Comparison of ENCODE assay signal across 10 cellular contexts in genomic region chr2:49004046-49004626, GRCh38.
DNase-seq lines count a peak whose midpoint lies in the region; ATAC-seq and TF ChIP-seq lines count a peak whose summit lies in the region.
"Had no signal": no experiment of that assay in that cellular context is flagged by ENCODE, and none has a peak within 500 bp of the region (broad histone marks: within the 10 kb centered on the region; RNA-seq: fewer than 3 reads in every experiment).

No MANE protein-coding gene starts in this region.

- no peaks in the 10 kb centered on the region for H3K9me2 ChIP-seq in MM.1S (replicated peaks; ENCODE audit: insufficient read depth, low read length)

- H3K79me2 ChIP-seq in MM.1S (ENCODE audit: low read length) = no peaks in the 10 kb centered on the region

- H3F3A ChIP-seq in MM.1S (ENCODE audit: insufficient read depth, low read length) = no peaks in the 10 kb centered on the region

- no peak overlapping the region for H2AFZ ChIP-seq in MM.1S (ENCODE audit: low read length)

- TF ChIP-seq POLR2A in lower leg skin (IDR thresholded peaks at IDR 0.05) = no peak
- no peak for TF ChIP-seq POLR2A in breast epithelium (IDR thresholded peaks at IDR 0.05)

- H3K4me3 ChIP-seq in MM.1S (ENCODE audit: low read length) (no peak overlapping the region), lower leg skin (ENCODE audit: low read depth, poor library complexity, severe bottlenecking) (no peak overlapping the region), breast epithelium (no peak overlapping the region)
- H3K4me3 ChIP-seq: SJCRH30 had no signal

- no peaks in the 10 kb centered on the region for H4K20me1 ChIP-seq in MM.1S (ENCODE audit: insufficient read depth, low read length)

- no peak overlapping the region for H3K4me2 ChIP-seq in MM.1S (ENCODE audit: low read depth, low read length)

- no peaks in the 10 kb centered on the region for H3K4me1 ChIP-seq in MM.1S (ENCODE audit: low read length)
- H3K4me1 ChIP-seq in breast epithelium = no peaks in the 10 kb centered on the region
- H3K4me1 ChIP-seq: SJCRH30 had no signal

- ATAC-seq in GM19324 (IDR thresholded peaks at IDR 0.05; ENCODE audit: low FRiP score, unreplicated experiment) (peak; percentile 52), HG02759 (IDR thresholded peaks at IDR 0.05; ENCODE audit: unreplicated experiment) (peak; percentile 71)

- H3K9me3 ChIP-seq in MM.1S (replicated peaks; ENCODE audit: insufficient read depth, low read length) = no peaks in the 10 kb centered on the region
- no peaks in the 10 kb centered on the region for H3K9me3 ChIP-seq in breast epithelium
- H3K9me3 ChIP-seq: SJCRH30 had no signal

- H3K27ac ChIP-seq in MM.1S (ENCODE audit: low read length) (no peak overlapping the region), breast epithelium (no peak overlapping the region)
- H3K27ac ChIP-seq: SJCRH30 had no signal

- intact Hi-C loops in lower leg skin (cut with DNase I; ENCODE audit: low total_unique reads) (no loop called here), breast epithelium (cut with DNase I; ENCODE audit: low total_unique reads) (no loop called here)

- H3K27me3 ChIP-seq in MM.1S (replicated peaks; ENCODE audit: insufficient read depth, low read length) = no peaks in the 10 kb centered on the region
- no peaks in the 10 kb centered on the region for H3K27me3 ChIP-seq in breast epithelium
- H3K27me3 ChIP-seq: SJCRH30 had no signal

- TF ChIP-seq CTCF in MM.1S (IDR thresholded peaks at IDR 0.05; ENCODE audit: low read length) = no peak
- TF ChIP-seq CTCF in lower leg skin (IDR thresholded peaks at IDR 0.05) = no peak
- TF ChIP-seq CTCF in breast epithelium (IDR thresholded peaks at IDR 0.05) = no peak

- WGBS in lower leg skin, 2 donors = 25 to 35% methylated on average over 1 of the region's 1 CpG

- no peaks in the 10 kb centered on the region for H3K36me3 ChIP-seq in MM.1S (replicated peaks; ENCODE audit: insufficient read depth, low read length)
- H3K36me3 ChIP-seq in breast epithelium = no peaks in the 10 kb centered on the region
- H3K36me3 ChIP-seq: SJCRH30 had no signal

- H3K9ac ChIP-seq in MM.1S (ENCODE audit: low read length) = no peak overlapping the region

- DNase-seq in MM.1S = peak; percentile 14
- DNase-seq in putamen (ENCODE audit: low spot score) = peak; percentile 37
- no peak for DNase-seq in NCI-H82 treated with DMSO at 0.1 percent for 48 hours (lab: John Stamatoyannopoulos, UW; ENCODE audit: unreplicated experiment)
- DNase-seq in lower leg skin (ENCODE audit: low spot score in 2 of 2) = no peak
- DNase-seq in breast epithelium (ENCODE audit: low spot score in 2 of 2) = no peak
- DNase-seq: kidney, NCI-H2171, SJCRH30 had no signal

Comparison
In these comparisons a context has a peak if more than half of its experiments do, and no peak if none do; other contexts are left out.
1. DNase-seq: peak in MM.1S (single experiment) and putamen (single experiment); none in NCI-H82 treated with DMSO at 0.1 percent for 48 hours (single experiment), lower leg skin (0 of 2) and breast epithelium (0 of 2).